13 cellular contexts compared by ENCODE assay signal in the genomic region with DNA sequence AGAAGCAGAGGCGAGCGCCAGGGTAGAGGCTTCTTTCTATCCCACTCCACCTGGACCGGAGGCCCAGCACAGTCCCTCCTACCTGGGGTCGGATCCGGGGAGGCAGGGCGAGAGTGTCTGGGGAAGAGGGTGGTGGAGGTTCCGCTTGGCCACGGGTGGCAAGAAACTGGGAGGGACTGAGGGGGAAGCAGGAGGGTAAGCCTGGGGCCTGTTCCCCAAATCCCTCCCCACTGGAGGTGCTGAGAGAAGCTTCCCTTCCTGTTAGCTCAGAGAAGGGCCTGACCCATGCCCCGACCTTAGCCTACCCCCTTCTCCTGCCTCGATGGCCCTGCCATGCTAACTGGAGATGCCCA. TPM values are rescaled to one million over a fixed set of nuclear protein-coding genes. Genes with fewer than 3 reads are reported as not detected.
DNase-seq lines count a peak whose midpoint lies in the region; ATAC-seq and TF ChIP-seq lines count a peak whose summit lies in the region.
"Had no signal": no experiment of that assay in that cellular context is flagged by ENCODE, and none has a peak within 500 bp of the region (broad histone marks: within the 10 kb centered on the region; RNA-seq: fewer than 3 reads in every experiment).

No MANE protein-coding gene starts in this region.

- peak in 1 of 5 donors; percentile 37 for DNase-seq in heart left ventricle
- no peak for DNase-seq in cardiac septum (ENCODE audit: low spot score)
- no peak for DNase-seq in esophagus squamous epithelium (lab: John Stamatoyannopoulos, UW)
- DNase-seq in neural progenitor cell (ENCODE audit: low spot score), result no peak
- DNase-seq in upper lobe of left lung, result no peak
- no peak for DNase-seq in NCI-H1105 treated with DMSO at 0.1 percent for 48 hours (lab: John Stamatoyannopoulos, UW)
- DNase-seq in H4 (ENCODE audit: low spot score), result no peak
- no peak for DNase-seq in GM10266 (ENCODE audit: extremely low spot score)
- DNase-seq: activated CD4-positive, alpha-beta T cell treated with anti-CD3 and anti-CD28 coated beads, Interleukin-2, amount 50 U/mL, for 4 hours; amniotic stem cell; erythroblast; NK-92 treated with Interleukin-12 subunit alpha and Interleukin-12 subunit beta, amount 100 ng/mL, for 24 hours had no signal

- H3K9me3 Mint-ChIP-seq in neural progenitor cell, result no peaks in the 10 kb centered on the region

- intact Hi-C loops in heart left ventricle (cut with DNase I) (loop anchor here in 8 of 10 donors (5.0 to 10.0 kb wide), 5 partner anchors 50 to 133 kb away; partner anchors contain the start of gene PLEKHG4 (in 1 of the 8)), cardiac septum (cut with DNase I) (loop anchor here (5.0 kb wide), 1 partner anchor 133 kb away; no protein-coding TSS in a partner anchor), esophagus squamous epithelium (cut with DNase I) (no loop called here)

- H3K9me3 ChIP-seq in heart left ventricle (no peaks in the 10 kb centered on the region), esophagus squamous epithelium (no peaks in the 10 kb centered on the region), neural progenitor cell (ENCODE audit: low read depth) (no peaks in the 10 kb centered on the region), upper lobe of left lung (no peaks in the 10 kb centered on the region)
- H3K9me3 ChIP-seq: A549 had no signal

- H3K36me3 ChIP-seq in heart left ventricle (no peaks in the 10 kb centered on the region), esophagus squamous epithelium (no peaks in the 10 kb centered on the region), neural progenitor cell (no peaks in the 10 kb centered on the region), upper lobe of left lung (no peaks in the 10 kb centered on the region)

- WGBS in heart left ventricle, 4 donors, result 72 to 84% (median 76%) methylated on average over 9 to 10 of the region's 10 CpGs
- WGBS in esophagus squamous epithelium, 2 donors, result 38% methylated on average over 1 of the region's 10 CpGs; no CpG with 5 or more reads in 1 of the 2 donors
- WGBS in upper lobe of left lung, 2 donors, result 56 to 83% methylated on average over 2 to 10 of the region's 10 CpGs

- peaks cover 45% of the 10 kb centered on the region for H3K4me1 Mint-ChIP-seq in neural progenitor cell

- H3K4me3 Mint-ChIP-seq in neural progenitor cell, result peak overlapping the region; percentile 60

- ATAC-seq in heart left ventricle (no peak), upper lobe of left lung (ENCODE audit: low FRiP score in 2 of 2) (no peak)
- ATAC-seq: A549 had no signal

- peaks cover 40% of the 10 kb centered on the region for H3F3A ChIP-seq in neural progenitor cell (ENCODE audit: low read depth)

- TF ChIP-seq CTCF in heart left ventricle (IDR thresholded peaks at IDR 0.05) (no peak), esophagus squamous epithelium (IDR thresholded peaks at IDR 0.05) (no peak), neural progenitor cell (IDR thresholded peaks at IDR 0.05) (no peak), upper lobe of left lung (IDR thresholded peaks at IDR 0.05) (no peak), GM10266 (IDR thresholded peaks at IDR 0.05; ENCODE audit: control insufficient read depth, insufficient read depth, low read depth, missing control alignments) (no peak)

- no peak overlapping the region for H3K9ac ChIP-seq in neural progenitor cell

- no peaks in the 10 kb centered on the region for H3K79me2 ChIP-seq in neural progenitor cell (ENCODE audit: low read depth)

- no peak for TF ChIP-seq POLR2A in heart left ventricle (IDR thresholded peaks at IDR 0.05)
- TF ChIP-seq POLR2A in esophagus squamous epithelium (IDR thresholded peaks at IDR 0.05), result no peak
- no peak for TF ChIP-seq POLR2A in upper lobe of left lung (IDR thresholded peaks at IDR 0.05)

- no peaks in the 10 kb centered on the region for H3K36me3 Mint-ChIP-seq in neural progenitor cell

- peaks cover 0 to 28% (median 5%) of the 10 kb centered on the region in 9 donors for H3K27me3 ChIP-seq in heart left ventricle
- H3K27me3 ChIP-seq in esophagus squamous epithelium, result peaks cover 0 to 17% (median 0%) of the 10 kb centered on the region in 4 donors
- peaks cover 69% of the 10 kb centered on the region for H3K27me3 ChIP-seq in neural progenitor cell
- peaks cover 0 to 13% (median 2%) of the 10 kb centered on the region in 4 donors for H3K27me3 ChIP-seq in upper lobe of left lung

- H3K27ac Mint-ChIP-seq in neural progenitor cell, result no peak overlapping the region

- H3K4me1 ChIP-seq in heart left ventricle (peaks cover 5 to 86% (median 56%) of the 10 kb centered on the region in 12 donors), esophagus squamous epithelium (peaks cover 66 to 94% (median 80%) of the 10 kb centered on the region in 3 donors), neural progenitor cell (peaks cover 47% of the 10 kb centered on the region), upper lobe of left lung (peaks cover 54 to 88% (median 71%) of the 10 kb centered on the region in 4 donors)

- no peak overlapping the region for H2AFZ ChIP-seq in neural progenitor cell (replicated peaks)

- H4K20me1 ChIP-seq in neural progenitor cell (ENCODE audit: low read depth), result peaks cover 16% of the 10 kb centered on the region

- H3K27me3 Mint-ChIP-seq in neural progenitor cell (ENCODE audit: insufficient read depth, low read depth), result peaks cover 14% of the 10 kb centered on the region

- H3K4me3 ChIP-seq in heart left ventricle, result peak overlapping the region in 3 of 12 donors; percentile 51 to 67 (median 60)
- H3K4me3 ChIP-seq in esophagus squamous epithelium, result no peak overlapping the region
- no peak overlapping the region for H3K4me3 ChIP-seq in neural progenitor cell
- H3K4me3 ChIP-seq in upper lobe of left lung, result peak overlapping the region in 2 of 4 donors; percentile 1 to 51
- H3K4me3 ChIP-seq: A549 had no signal

- peak overlapping the region; percentile 60 for H3K4me2 ChIP-seq in neural progenitor cell

- TF ChIP-seq EP300 in upper lobe of left lung (IDR thresholded peaks at IDR 0.05), result no peak

- H3K27ac ChIP-seq in heart left ventricle (peak overlapping the region in 7 of 12 donors; percentile 58 to 82 (median 73)), esophagus squamous epithelium (peak overlapping the region in 3 of 4 donors; percentile 50 to 82 (median 81)), neural progenitor cell (no peak overlapping the region), upper lobe of left lung (peak overlapping the region in 3 of 4 donors; percentile 65 to 69 (median 65))

RNA-seq across cellular contexts. Expression of gene TPPP3, which starts 1.8 kb away (rescaled TPM):
- total RNA-seq in heart left ventricle (10 to 100 TPM in 5 of 9 donors, 1 to 10 TPM in 4; 7.0 to 17.0 (median 10.2) TPM), cardiac septum (9.6 TPM), esophagus squamous epithelium (10 to 100 TPM in 2 of 4 donors, 1 to 10 TPM in 2; 3.0 to 26.2 (median 8.2) TPM), neural progenitor cell (ENCODE audit: low replicate concordance) (0.96 TPM in 1 of 2 replicates, not detected in the other), upper lobe of left lung (100 to 1,000 TPM in 4 of 6 donors, 10 to 100 TPM in 2; 40.0 to 167 (median 112) TPM)
- polyA plus RNA-seq in heart left ventricle, result 10 to 100 TPM; 13.4 to 20.1 TPM
- not detected in 2 replicates for total RNA-seq in H4 (2014; rRNA removed; shearing (Covaris generic))

RNA-seq across cellular contexts. Expression of gene ZDHHC1, which starts 21.2 kb away (rescaled TPM):
- total RNA-seq in heart left ventricle, result 10 to 100 TPM in 1 of 9 donors, 1 to 10 TPM in 8; 3.5 to 11.6 (median 5.4) TPM
- polyA plus RNA-seq in heart left ventricle, result 1 to 10 TPM; 2.7 to 5.1 TPM
- total RNA-seq in cardiac septum, result 4.6 TPM
- total RNA-seq in esophagus squamous epithelium, result 10 to 100 TPM in 1 of 4 donors, 1 to 10 TPM in 3; 2.5 to 11.1 (median 3.8) TPM
- 1.5 and 2.2 TPM in 2 replicates for total RNA-seq in neural progenitor cell (ENCODE audit: low replicate concordance)
- 10 to 100 TPM; 14.7 to 49.2 (median 21.4) TPM for total RNA-seq in upper lobe of left lung
- total RNA-seq in H4 (2014; rRNA removed; shearing (Covaris generic)), result 3.0 and 3.2 TPM in 2 replicates

RNA-seq across cellular contexts. Expression of gene HSD11B2, which starts 35.8 kb away (rescaled TPM):
- total RNA-seq in heart left ventricle (under 1 TPM in 8 of 9 donors, not detected in 1; 0.32 to 1.00 (median 0.59) TPM), cardiac septum (0.27 TPM), esophagus squamous epithelium (10 to 100 TPM in 1 of 4 donors, 1 to 10 TPM in 3; 2.1 to 13.0 (median 6.7) TPM), neural progenitor cell (ENCODE audit: low replicate concordance) (1.6 TPM in 1 of 2 replicates, not detected in the other), upper lobe of left lung (1 to 10 TPM in 5 of 6 donors, under 1 TPM in 1; 0.78 to 5.0 (median 1.6) TPM)
- under 1 TPM; 0.15 to 0.26 TPM for polyA plus RNA-seq in heart left ventricle
- 0.10 TPM in 1 of 2 replicates, not detected in the other for total RNA-seq in H4 (2014; rRNA removed; shearing (Covaris generic))
